Comparison of ENCODE assay signal across 18 cellular contexts in genomic region chr2:221435161-221435560, GRCh38.
DNase-seq lines count a peak whose midpoint lies in the region; TF ChIP-seq lines count a peak whose summit lies in the region.
"Had no signal": no experiment of that assay in that cellular context is flagged by ENCODE, and none has a peak within 500 bp of the region (broad histone marks: within the 10 kb centered on the region; RNA-seq: fewer than 3 reads in every experiment).

No MANE protein-coding gene starts in this region.

- H3K9me3 Mint-ChIP-seq in endodermal cell (no peaks in the 10 kb centered on the region), neural progenitor cell (peaks cover 4% of the 10 kb centered on the region)
- H3K9me3 Mint-ChIP-seq: CD4-positive, alpha-beta T cell; CD8-positive, alpha-beta memory T cell had no signal

- H3K27ac Mint-ChIP-seq in endodermal cell (peak overlapping the region; percentile 50), neural progenitor cell (no peak overlapping the region)
- H3K27ac Mint-ChIP-seq: B cell; CD14-positive monocyte; CD4-positive, alpha-beta T cell; CD8-positive, alpha-beta memory T cell had no signal

- no peak overlapping the region for H3K27ac ChIP-seq in endodermal cell (ENCODE audit: low read depth, low read length)
- peak overlapping the region; percentile 5 for H3K27ac ChIP-seq in neural progenitor cell
- H3K27ac ChIP-seq in testis, result peak overlapping the region; percentile 12 to 37
- H3K27ac ChIP-seq: 22Rv1, BLaER1 had no signal

- peaks cover 84% of the 10 kb centered on the region for H3K36me3 ChIP-seq in endodermal cell (ENCODE audit: control insufficient read depth, insufficient read depth, low read length)
- peaks cover 44% of the 10 kb centered on the region for H3K36me3 ChIP-seq in neural progenitor cell
- H3K36me3 ChIP-seq in testis (ENCODE audit: low read depth, missing control alignments), result no peaks in the 10 kb centered on the region
- H3K36me3 ChIP-seq: BLaER1 had no signal

- H3F3A ChIP-seq in neural progenitor cell (ENCODE audit: low read depth), result peaks cover 56% of the 10 kb centered on the region

- H3K4me1 Mint-ChIP-seq in endodermal cell, result peaks cover 41% of the 10 kb centered on the region
- H3K4me1 Mint-ChIP-seq in neural progenitor cell, result peaks cover 9% of the 10 kb centered on the region
- H3K4me1 Mint-ChIP-seq: B cell; CD14-positive monocyte; CD8-positive, alpha-beta memory T cell had no signal

- TF ChIP-seq POLR2A in testis (IDR thresholded peaks at IDR 0.05), result no peak

- H3K4me1 ChIP-seq in endodermal cell (ENCODE audit: control insufficient read depth, insufficient read depth, low read length) (peaks cover 10% of the 10 kb centered on the region), neural progenitor cell (peaks cover 6% of the 10 kb centered on the region), testis (peaks cover 14% of the 10 kb centered on the region)
- H3K4me1 ChIP-seq: BLaER1 had no signal

- TF ChIP-seq CTCF in endodermal cell (conservative IDR thresholded peaks at IDR 0.05) (no peak), neural progenitor cell (IDR thresholded peaks at IDR 0.05) (no peak), testis (IDR thresholded peaks at IDR 0.05) (no peak)

- H3K4me3 ChIP-seq in endodermal cell (ENCODE audit: low read length) (no peak overlapping the region), neural progenitor cell (no peak overlapping the region), testis (no peak overlapping the region)
- H3K4me3 ChIP-seq: BLaER1 had no signal

- no peaks in the 10 kb centered on the region for H3K27me3 ChIP-seq in endodermal cell (ENCODE audit: control insufficient read depth, insufficient read depth, low read length, poor library complexity, severe bottlenecking)
- H3K27me3 ChIP-seq in neural progenitor cell, result no peaks in the 10 kb centered on the region
- H3K27me3 ChIP-seq in testis, result no peaks in the 10 kb centered on the region
- H3K27me3 ChIP-seq: BLaER1 had no signal

- H3K36me3 Mint-ChIP-seq in endodermal cell (ENCODE audit: low read depth) (peaks cover 70% of the 10 kb centered on the region), neural progenitor cell (peaks cover 69% of the 10 kb centered on the region)
- H3K36me3 Mint-ChIP-seq: CD14-positive monocyte had no signal

- 50 to 73% methylated on average over 1 to 2 of the region's 2 CpGs for whole genome bisulfite sequencing in endodermal cell (ENCODE audit: insufficient coverage in 1 of 2, insufficient read length in 1 of 2), 2 experiments
- WGBS in testis, 2 donors, result 63 to 66% methylated on average over 2 of the region's 2 CpGs

- no peak overlapping the region for H3K9ac ChIP-seq in endodermal cell (ENCODE audit: extremely low read depth, low read length, poor library complexity, severe bottlenecking)
- H3K9ac ChIP-seq in neural progenitor cell, result no peak overlapping the region
- H3K9ac ChIP-seq: BLaER1 had no signal

- H3K4me3 Mint-ChIP-seq in endodermal cell, result no peak overlapping the region
- no peak overlapping the region for H3K4me3 Mint-ChIP-seq in neural progenitor cell
- H3K4me3 Mint-ChIP-seq: B cell; CD14-positive monocyte; CD4-positive, alpha-beta T cell; CD8-positive, alpha-beta memory T cell had no signal

- no peaks in the 10 kb centered on the region for H3K27me3 Mint-ChIP-seq in endodermal cell (ENCODE audit: insufficient read depth)
- H3K27me3 Mint-ChIP-seq in neural progenitor cell (ENCODE audit: insufficient read depth, low read depth), result peaks cover 6% of the 10 kb centered on the region
- H3K27me3 Mint-ChIP-seq: B cell; CD4-positive, alpha-beta T cell; CD8-positive, alpha-beta memory T cell had no signal

- H3K9me3 ChIP-seq in endodermal cell (ENCODE audit: control insufficient read depth, low read length) (no peaks in the 10 kb centered on the region), neural progenitor cell (ENCODE audit: low read depth) (no peaks in the 10 kb centered on the region), testis (no peaks in the 10 kb centered on the region)
- H3K9me3 ChIP-seq: BLaER1 had no signal

- intact Hi-C loops in testis (cut with DNase I; ENCODE audit: low total_unique reads), result no loop called here

- H3K79me2 ChIP-seq in neural progenitor cell (ENCODE audit: low read depth), result peaks cover 27% of the 10 kb centered on the region

- H3K4me2 ChIP-seq in neural progenitor cell, result no peak overlapping the region
- H3K4me2 ChIP-seq: BLaER1 had no signal

- peaks cover 30% of the 10 kb centered on the region for H4K20me1 ChIP-seq in neural progenitor cell (ENCODE audit: low read depth)
- H4K20me1 ChIP-seq: BLaER1 had no signal

- DNase-seq in NCI-H82 treated with DMSO at 0.1 percent for 48 hours (lab: John Stamatoyannopoulos, UW; ENCODE audit: unreplicated experiment), result peak; percentile 66
- DNase-seq in NCI-H82 (lab: John Stamatoyannopoulos, UW), result no peak
- no peak for DNase-seq in endodermal cell
- DNase-seq in neural progenitor cell (ENCODE audit: low spot score), result no peak
- DNase-seq in testis, result no peak
- DNase-seq in activated effector memory CD4-positive, alpha-beta T cell treated with anti-CD3 and anti-CD28 coated beads, Interleukin-2, amount 50 U/mL, for 16 hours, result no peak
- no peak for DNase-seq in SIG-M5 treated with dmso at 0.1 percent for 504 hours (lab: John Stamatoyannopoulos, UW; ENCODE audit: unreplicated experiment)
- DNase-seq in HK-2 (ENCODE audit: unreplicated experiment), result no peak
- DNase-seq: CD4-positive, alpha-beta T cell; CD8-positive, alpha-beta memory T cell; COR-L47; DMS153; DND-41; GOT3 had no signal

- no peak overlapping the region for H2AFZ ChIP-seq in neural progenitor cell (replicated peaks)
